ENCODE assay signal across 1 cellular context in the genomic region with DNA sequence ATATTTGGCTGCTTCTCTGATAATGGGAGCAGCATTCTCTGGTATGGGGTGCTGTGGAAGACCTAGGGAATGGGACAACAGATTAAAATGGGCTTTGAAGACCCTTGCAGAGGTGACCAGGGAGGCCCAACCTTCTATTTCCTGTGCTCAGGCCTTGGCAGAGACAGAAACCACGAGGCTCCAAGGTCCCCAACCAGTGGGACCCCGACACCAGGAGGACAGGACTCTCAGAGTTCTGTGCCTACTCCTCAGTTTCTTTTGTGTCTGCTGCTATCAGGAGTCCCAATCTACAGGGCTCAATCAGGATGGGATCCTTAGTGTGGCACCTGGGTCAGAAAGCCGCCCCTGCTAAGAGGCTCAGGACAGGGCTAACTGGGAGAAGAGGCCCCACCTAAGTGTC.
TF ChIP-seq lines count a peak whose summit lies in the region.

No MANE protein-coding gene starts in this region.

TF ChIP-seq in SK-N-SH treated with all-trans-retinoic acid at 6 μM for 48 hours, 23 proteins besides CTCF, POLR2A, EP300 and RAD21 (continued from another document):
- TF ChIP-seq, protein P1, sequence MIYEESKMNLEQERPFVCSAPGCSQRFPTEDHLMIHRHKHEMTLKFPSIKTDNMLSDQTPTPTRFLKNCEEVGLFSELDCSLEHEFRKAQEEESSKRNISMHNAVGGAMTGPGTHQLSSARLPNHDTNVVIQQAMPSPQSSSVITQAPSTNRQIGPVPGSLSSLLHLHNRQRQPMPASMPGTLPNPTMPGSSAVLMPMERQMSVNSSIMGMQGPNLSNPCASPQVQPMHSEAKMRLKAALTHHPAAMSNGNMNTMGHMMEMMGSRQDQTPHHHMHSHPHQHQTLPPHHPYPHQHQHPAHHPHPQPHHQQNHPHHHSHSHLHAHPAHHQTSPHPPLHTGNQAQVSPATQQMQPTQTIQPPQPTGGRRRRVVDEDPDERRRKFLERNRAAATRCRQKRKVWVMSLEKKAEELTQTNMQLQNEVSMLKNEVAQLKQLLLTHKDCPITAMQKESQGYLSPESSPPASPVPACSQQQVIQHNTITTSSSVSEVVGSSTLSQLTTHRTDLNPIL (CRISPR knock-in tag; IDR thresholded peaks at IDR 0.05; ENCODE audit: low read depth) = no peak
